Comparison of ENCODE assay signal across 9 cellular contexts in the genomic region with DNA sequence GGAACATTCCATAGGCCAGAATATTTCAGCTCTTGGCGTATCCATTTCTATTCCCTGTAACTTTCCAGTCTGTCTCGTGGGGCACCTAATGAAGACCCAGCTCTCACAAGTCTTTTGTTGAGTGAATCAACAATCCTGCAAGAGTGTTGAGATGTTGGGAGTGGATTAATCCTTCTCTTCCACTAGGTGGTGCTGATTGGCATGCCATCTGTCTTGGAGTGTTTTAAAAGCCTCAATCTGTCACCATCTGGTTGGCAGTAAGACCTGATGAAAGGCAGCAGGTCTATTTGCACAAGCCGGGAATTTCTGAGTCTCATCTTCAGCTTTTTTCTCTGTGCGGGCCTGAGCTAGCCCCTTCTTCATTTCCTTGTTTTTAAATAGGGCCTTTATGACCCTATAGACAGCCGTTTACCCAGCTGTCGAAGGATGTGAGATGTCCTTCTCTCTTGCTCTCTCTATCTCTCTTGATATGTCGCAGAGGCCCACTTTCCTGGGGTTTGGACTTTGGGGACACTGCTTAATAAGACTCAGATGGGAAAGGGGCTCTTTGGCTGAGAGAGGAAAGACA.
DNase-seq lines count a peak whose midpoint lies in the region; ATAC-seq, FAIRE-seq and TF ChIP-seq lines count a peak whose summit lies in the region.
"Had no signal": no experiment of that assay in that cellular context is flagged by ENCODE, and none has a peak within 500 bp of the region (broad histone marks: within the 10 kb centered on the region; RNA-seq: fewer than 3 reads in every experiment).

No MANE protein-coding gene starts in this region.

- RAD21 ChIA-PET in GM12878 (lab: Charles Lee; ENCODE audit: unreplicated experiment): interaction anchor here (0.6 to 2.2 kb wide), 6 partner anchors 14 to 603 kb away, joined by 3 to 8 read pairs (median 4); no protein-coding TSS in a partner anchor

- H3K9ac ChIP-seq in GM12878 (ENCODE audit: control insufficient read depth, insufficient read depth, low read length): no peak overlapping the region
- H3K9ac ChIP-seq in kidney (ENCODE audit: low read length in 2 of 2): no peak overlapping the region

- SMC1A ChIA-PET in GM12878 (lab: Charles Lee; ENCODE audit: uncharacterized antibody, unreplicated experiment): interaction anchor here (1.0 to 3.6 kb wide), 15 partner anchors 9 to 604 kb away, joined by 3 to 16 read pairs (median 4); no protein-coding TSS in a partner anchor

- H3K4me1 ChIP-seq in GM12878 (ENCODE audit: control insufficient read depth, insufficient read depth, low read length): no peaks in the 10 kb centered on the region
- no peaks in the 10 kb centered on the region for H3K4me1 ChIP-seq in kidney (ENCODE audit: control insufficient read depth in 1 of 2, insufficient read depth in 1 of 2, low read depth in 1 of 2, low read length in 2 of 2)
- no peaks in the 10 kb centered on the region for H3K4me1 ChIP-seq in sigmoid colon

- TF ChIP-seq EP300 in GM12878 (IDR thresholded peaks at IDR 0.05; ENCODE audit: borderline replicate concordance in 1 of 2, control insufficient read depth in 1 of 2, low read depth in 2 of 2, low read length in 2 of 2) (no peak), sigmoid colon (IDR thresholded peaks at IDR 0.05) (no peak)

- H3K36me3 Mint-ChIP-seq in activated naive CD8-positive, alpha-beta T cell treated with anti-CD3 and anti-CD28 coated beads, Interleukin-2, amount 50 U/mL, for 24 hours (ENCODE audit: low read depth): no peaks in the 10 kb centered on the region
- peaks cover 2% of the 10 kb centered on the region for H3K36me3 Mint-ChIP-seq in activated naive CD8-positive, alpha-beta T cell treated with anti-CD3 and anti-CD28 coated beads for 36 hours
- H3K36me3 Mint-ChIP-seq: activated naive CD4-positive, alpha-beta T cell treated with anti-CD3 and anti-CD28 coated beads, Interleukin-2, amount 50 U/mL, for 24 hours had no signal

- H3K27ac ChIP-seq in GM12878 (ENCODE audit: control insufficient read depth, insufficient read depth): no peak overlapping the region
- no peak overlapping the region for H3K27ac ChIP-seq in kidney (ENCODE audit: low read depth in 2 of 2, low read length in 2 of 2)
- H3K27ac ChIP-seq in sigmoid colon: no peak overlapping the region

- in situ Hi-C loops in GM12878 (cut with MboI): no loop called here

- intact Hi-C loops in GM12878 (cut with micrococcal nuclease; ENCODE audit: unreplicated experiment) (loop anchor here (1.0 to 10.0 kb wide), 5 partner anchors 26 to 604 kb away; no protein-coding TSS in a partner anchor), kidney (cut with DNase I) (no loop called here), sigmoid colon (cut with DNase I) (no loop called here)

- H3K79me2 ChIP-seq in GM12878 (ENCODE audit: control insufficient read depth, insufficient read depth, low read length): no peaks in the 10 kb centered on the region

- peak; percentile 52 for ATAC-seq in activated naive CD8-positive, alpha-beta T cell treated with anti-CD3 and anti-CD28 coated beads, Interleukin-2, amount 50 U/mL, for 24 hours
- ATAC-seq in GM12878: peak; percentile 93
- no peak for ATAC-seq in HG03196 (IDR thresholded peaks at IDR 0.05; ENCODE audit: unreplicated experiment)

- WGBS in GM12878 (ENCODE audit: insufficient coverage, insufficient replicate concordance, low lambda C conversion rate, missing lambda C conversion rate): 23% methylated on average over 7 of the region's 7 CpGs
- 53 to 65% methylated on average over 7 of the region's 7 CpGs for WGBS in sigmoid colon, 2 donors

- TF ChIP-seq POLR2A in GM12878 (IDR thresholded peaks at IDR 0.05; ENCODE audit: low read depth, low read length) (no peak), sigmoid colon (IDR thresholded peaks at IDR 0.05) (no peak)

- no peaks in the 10 kb centered on the region for H3K4me1 Mint-ChIP-seq in activated naive CD8-positive, alpha-beta T cell treated with anti-CD3 and anti-CD28 coated beads, Interleukin-2, amount 50 U/mL, for 24 hours
- no peaks in the 10 kb centered on the region for H3K4me1 Mint-ChIP-seq in activated naive CD8-positive, alpha-beta T cell treated with anti-CD3 and anti-CD28 coated beads for 36 hours
- H3K4me1 Mint-ChIP-seq: activated naive CD4-positive, alpha-beta T cell treated with anti-CD3 and anti-CD28 coated beads, Interleukin-2, amount 50 U/mL, for 24 hours had no signal

- H3K9me3 Mint-ChIP-seq in activated naive CD8-positive, alpha-beta T cell treated with anti-CD3 and anti-CD28 coated beads, Interleukin-2, amount 50 U/mL, for 24 hours: no peaks in the 10 kb centered on the region
- no peaks in the 10 kb centered on the region for H3K9me3 Mint-ChIP-seq in activated naive CD8-positive, alpha-beta T cell treated with anti-CD3 and anti-CD28 coated beads for 36 hours
- H3K9me3 Mint-ChIP-seq: activated naive CD4-positive, alpha-beta T cell treated with anti-CD3 and anti-CD28 coated beads, Interleukin-2, amount 50 U/mL, for 24 hours had no signal

- TF ChIP-seq CTCF in GM12878 (IDR thresholded peaks at IDR 0.05 in 2 of 3, conservative IDR thresholded peaks at IDR 0.05 in 1 of 3; ENCODE audit: control insufficient read depth in 2 of 3, extremely low read depth in 1 of 3, insufficient read depth in 1 of 3, low read depth in 3 of 3, low read length in 3 of 3) (peak; percentile 63 to 68 (median 63); a peak in 5 of 6 replicates), kidney (IDR thresholded peaks at IDR 0.05; ENCODE audit: borderline replicate concordance, extremely low read depth, insufficient read depth) (peak; percentile 33), sigmoid colon (IDR thresholded peaks at IDR 0.05) (peak in 1 of 4 experiments; percentile 22)

- H3K4me2 ChIP-seq in GM12878 (ENCODE audit: control insufficient read depth, insufficient read depth): no peak overlapping the region

- no peak overlapping the region for H3K4me3 Mint-ChIP-seq in activated naive CD8-positive, alpha-beta T cell treated with anti-CD3 and anti-CD28 coated beads, Interleukin-2, amount 50 U/mL, for 24 hours
- no peak overlapping the region for H3K4me3 Mint-ChIP-seq in activated naive CD8-positive, alpha-beta T cell treated with anti-CD3 and anti-CD28 coated beads for 36 hours
- H3K4me3 Mint-ChIP-seq: activated naive CD4-positive, alpha-beta T cell treated with anti-CD3 and anti-CD28 coated beads, Interleukin-2, amount 50 U/mL, for 24 hours had no signal

- peak; percentile 71 for FAIRE-seq in GM12878 (lab: Jason Lieb, UNC)
- FAIRE-seq in kidney (lab: Jason Lieb, UNC): no peak

- no peak overlapping the region for H3K4me3 ChIP-seq in H7 (ENCODE audit: insufficient read depth, low read depth, low read length)
- H3K4me3 ChIP-seq in GM12878: no peak overlapping the region
- H3K4me3 ChIP-seq in kidney (ENCODE audit: low read length in 2 of 2): no peak overlapping the region
- H3K4me3 ChIP-seq in sigmoid colon: no peak overlapping the region

- no peak for DNase-seq in activated naive CD8-positive, alpha-beta T cell treated with anti-CD3 and anti-CD28 coated beads, Interleukin-2, amount 50 U/mL, for 24 hours
- DNase-seq in activated naive CD8-positive, alpha-beta T cell treated with anti-CD3 and anti-CD28 coated beads for 36 hours: no peak
- DNase-seq in H7 (peak; percentile 19), NCI-H1694 (lab: John Stamatoyannopoulos, UW) (peak; percentile 61), GM12878 (ENCODE audit: low read depth, low spot score) (no peak), kidney (no peak), sigmoid colon (no peak)

- H3K27ac Mint-ChIP-seq in activated naive CD8-positive, alpha-beta T cell treated with anti-CD3 and anti-CD28 coated beads, Interleukin-2, amount 50 U/mL, for 24 hours: no peak overlapping the region
- no peak overlapping the region for H3K27ac Mint-ChIP-seq in activated naive CD8-positive, alpha-beta T cell treated with anti-CD3 and anti-CD28 coated beads for 36 hours
- H3K27ac Mint-ChIP-seq: activated naive CD4-positive, alpha-beta T cell treated with anti-CD3 and anti-CD28 coated beads, Interleukin-2, amount 50 U/mL, for 24 hours had no signal

- POLR2A ChIA-PET in GM12878 (lab: Charles Lee): no interaction called here

- H3K27me3 ChIP-seq in H7 (ENCODE audit: control insufficient read depth, insufficient read depth, low read length) (no peaks in the 10 kb centered on the region), GM12878 (replicated peaks in 1 of 2; ENCODE audit: control insufficient read depth in 2 of 2, insufficient read depth in 2 of 2, low read length in 1 of 2) (peaks cover 2 to 4% of the 10 kb centered on the region in 2 experiments; a peak in 2 of 4 replicates), sigmoid colon (no peaks in the 10 kb centered on the region)

- H3K27me3 Mint-ChIP-seq in activated naive CD8-positive, alpha-beta T cell treated with anti-CD3 and anti-CD28 coated beads, Interleukin-2, amount 50 U/mL, for 24 hours: peaks cover 2% of the 10 kb centered on the region
- peaks cover 3% of the 10 kb centered on the region for H3K27me3 Mint-ChIP-seq in activated naive CD8-positive, alpha-beta T cell treated with anti-CD3 and anti-CD28 coated beads for 36 hours
- H3K27me3 Mint-ChIP-seq: activated naive CD4-positive, alpha-beta T cell treated with anti-CD3 and anti-CD28 coated beads, Interleukin-2, amount 50 U/mL, for 24 hours had no signal

- CTCF ChIA-PET in GM12878 (lab: Yijun Ruan, JAX): interaction anchor here (0.9 to 5.1 kb wide), 24 partner anchors 9 to 1166 kb away, joined by 3 to 36 read pairs (median 4); a partner anchor contains a TSS

- H2AFZ ChIP-seq in GM12878 (ENCODE audit: control insufficient read depth, low read depth, low read length): no peak overlapping the region

- TF ChIP-seq RAD21 in GM12878 (IDR thresholded peaks at IDR 0.05; ENCODE audit: insufficient read depth, low read depth, low read length): peak; percentile 85

- H3K36me3 ChIP-seq in H7 (replicated peaks; ENCODE audit: control insufficient read depth, insufficient read depth, low read length) (no peaks in the 10 kb centered on the region), GM12878 (ENCODE audit: control insufficient read depth in 2 of 2, insufficient read depth in 2 of 2, low read length in 1 of 2) (no peaks in the 10 kb centered on the region), kidney (ENCODE audit: control insufficient read depth in 1 of 2, insufficient read depth in 2 of 2, low read length in 2 of 2) (no peaks in the 10 kb centered on the region), sigmoid colon (no peaks in the 10 kb centered on the region)

- BruUV-seq in GM12878 (replicated peaks; lab: Mats Ljungman, UMichigan): no TSS peak

- H3K9me3 ChIP-seq in GM12878 (replicated peaks; ENCODE audit: control insufficient read depth, insufficient read depth, low read length) (no peaks in the 10 kb centered on the region), kidney (ENCODE audit: control insufficient read depth in 1 of 2, low read length in 2 of 2) (no peaks in the 10 kb centered on the region), sigmoid colon (no peaks in the 10 kb centered on the region)

- no peaks in the 10 kb centered on the region for H4K20me1 ChIP-seq in GM12878 (ENCODE audit: control insufficient read depth, insufficient read depth)

Comparison
In these comparisons a context has a peak if more than half of its experiments do, and no peak if none do; other contexts are left out.
1. DNase-seq: peak in H7 (single experiment) and NCI-H1694 (single experiment); none in activated naive CD8-positive, alpha-beta T cell treated with anti-CD3 and anti-CD28 coated beads, Interleukin-2, amount 50 U/mL, for 24 hours (single experiment), activated naive CD8-positive, alpha-beta T cell treated with anti-CD3 and anti-CD28 coated beads for 36 hours (single experiment), GM12878 (single experiment), kidney (single experiment) and sigmoid colon (single experiment).